ENCODE assay signal across 8 cellular contexts in genomic region chrX:101287402-101287801, GRCh38. TPM values are rescaled to one million over a fixed set of nuclear protein-coding genes. Genes with fewer than 3 reads are reported as not detected.
A peak's percentile ranks its signal among the peaks of the same experiment; 100 is the strongest.
DNase-seq lines count a peak whose midpoint lies in the region; ATAC-seq and TF ChIP-seq lines count a peak whose summit lies in the region.

No MANE protein-coding gene starts in this region.

- H3K4me2 ChIP-seq in GM23248 (ENCODE audit: unreplicated experiment) = no peak overlapping the region

- H3K9me3 ChIP-seq in GM23248 (ENCODE audit: low read depth) (no peaks in the 10 kb centered on the region), ascending aorta (no peaks in the 10 kb centered on the region), vagina (no peaks in the 10 kb centered on the region)

- H3K27me3 ChIP-seq in GM23248 (replicated peaks; ENCODE audit: insufficient read depth) (no peaks in the 10 kb centered on the region), ascending aorta (no peaks in the 10 kb centered on the region), vagina (no peaks in the 10 kb centered on the region)

- no peaks in the 10 kb centered on the region for H3F3A ChIP-seq in GM23248 (ENCODE audit: insufficient read depth)

- 0 to 3% methylated on average over 2 of the region's 2 CpGs for WGBS in GM23248 (ENCODE audit: low coverage in 1 of 2, low lambda C conversion rate in 2 of 2, missing lambda C conversion rate in 2 of 2), 2 experiments

- H3K4me3 ChIP-seq in GM23248 (no peak overlapping the region), ascending aorta (no peak overlapping the region), vagina (no peak overlapping the region)

- intact Hi-C loops in ascending aorta (cut with DNase I) (no loop called here), vagina (cut with DNase I) (no loop called here)

- TF ChIP-seq CTCF in ascending aorta (IDR thresholded peaks at IDR 0.05) (peak; percentile 8 to 53 (median 43)), vagina (IDR thresholded peaks at IDR 0.05) (peak in 2 of 3 experiments; percentile 21 to 32)

- no peak for TF ChIP-seq POLR2A in vagina (IDR thresholded peaks at IDR 0.05)

- H3K9ac ChIP-seq in GM23248 = no peak overlapping the region

- ATAC-seq in GM21526 (IDR thresholded peaks at IDR 0.05; ENCODE audit: low FRiP score, unreplicated experiment) = no peak

- H2AFZ ChIP-seq in GM23248 = no peak overlapping the region

- in situ Hi-C loops in GM23248 (cut with MboI) = no loop called here

- H4K20me1 ChIP-seq in GM23248 (ENCODE audit: insufficient read depth) = no peaks in the 10 kb centered on the region

- H3K36me3 ChIP-seq in GM23248 (ENCODE audit: low read depth) (no peaks in the 10 kb centered on the region), ascending aorta (no peaks in the 10 kb centered on the region), vagina (no peaks in the 10 kb centered on the region)

- H3K4me1 ChIP-seq in GM23248 (ENCODE audit: insufficient read depth) = no peaks in the 10 kb centered on the region
- H3K4me1 ChIP-seq in ascending aorta = no peaks in the 10 kb centered on the region
- H3K4me1 ChIP-seq in vagina = no peaks in the 10 kb centered on the region

- no peaks in the 10 kb centered on the region for H3K79me2 ChIP-seq in GM23248 (ENCODE audit: insufficient read depth)

- DNase-seq in DMS79 treated with DMSO at 0.1 percent for 48 hours (lab: John Stamatoyannopoulos, UW) (peak; percentile 34), DMS79 (lab: John Stamatoyannopoulos, UW) (no peak), GM23248 (peak; percentile 49), NCI-H2107 (lab: John Stamatoyannopoulos, UW) (peak; percentile 11), ascending aorta (ENCODE audit: low spot score in 2 of 2) (no peak), kidney glomerular epithelial cell (lab: John Stamatoyannopoulos, UW) (peak; percentile 24), vagina (ENCODE audit: extremely low spot score in 2 of 2) (no peak)

- H3K27ac ChIP-seq in GM23248 = no peak overlapping the region
- no peak overlapping the region for H3K27ac ChIP-seq in ascending aorta
- no peak overlapping the region for H3K27ac ChIP-seq in vagina

- H3K9me2 ChIP-seq in GM23248 (ENCODE audit: insufficient read depth) = no peaks in the 10 kb centered on the region

RNA-seq across cellular contexts. Expression of gene TAF7L, which starts 3.7 kb away (rescaled TPM):
- total RNA-seq in GM23248 (2014; rRNA removed; shearing (Covaris generic)) = 0.25 and 0.43 TPM in 2 replicates
- 0.23 and 0.53 TPM in 2 replicates for polyA plus RNA-seq in GM23248 (2016; fragmentation: Nextera tagmentation; extraction: Ambion mirVana)
- total RNA-seq in ascending aorta (not detected), vagina (2.5 TPM)

Comparison
In these comparisons a context has a peak if more than half of its experiments do, and no peak if none do; other contexts are left out.
1. DNase-seq: peak in DMS79 treated with DMSO at 0.1 percent for 48 hours (single experiment), GM23248 (single experiment), NCI-H2107 (single experiment) and kidney glomerular epithelial cell (single experiment); none in DMS79 (single experiment), ascending aorta (0 of 2) and vagina (0 of 2).